ENCODE assay signal across 8 cellular contexts in the genomic region with DNA sequence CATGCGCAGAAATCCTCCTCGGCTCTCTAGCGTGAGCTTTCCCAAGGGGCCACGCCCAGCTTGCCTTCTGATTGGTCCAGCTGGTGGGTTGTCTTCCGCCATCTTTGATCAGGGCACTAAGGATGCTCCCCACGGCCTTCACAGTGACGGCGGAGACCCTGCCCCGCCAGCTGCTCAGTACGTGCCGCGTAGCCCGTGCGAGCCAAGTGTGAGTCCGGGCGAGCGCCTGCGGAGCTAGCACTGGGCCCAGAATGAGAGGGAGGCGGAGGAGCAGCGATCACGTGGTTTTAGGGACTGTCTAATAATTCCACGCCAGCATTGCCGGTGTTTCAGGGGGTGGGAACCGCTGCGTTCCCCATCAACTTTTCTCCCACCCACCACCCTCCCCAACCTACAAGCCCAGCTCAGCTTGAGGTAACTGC. TPM values are rescaled to one million over a fixed set of nuclear protein-coding genes. Genes with fewer than 3 reads are reported as not detected.
DNase-seq lines count a peak whose midpoint lies in the region; ATAC-seq and TF ChIP-seq lines count a peak whose summit lies in the region.

No MANE protein-coding gene starts in this region.

- peaks cover 40% of the 10 kb centered on the region for H3K4me1 Mint-ChIP-seq in CD14-positive monocyte
- H3K4me1 Mint-ChIP-seq in dendritic cell treated with granulocyte-macrophage colony-stimulating factor and Interleukin-4, amounts not matched to agents 40 ng/mL and 50 ng/mL, for 4 days (ENCODE audit: low read depth): peaks cover 59% of the 10 kb centered on the region

- H3K9me3 Mint-ChIP-seq in CD14-positive monocyte: peaks cover 0 to 3% (median 0%) of the 10 kb centered on the region in 7 donors
- no peaks in the 10 kb centered on the region for H3K9me3 Mint-ChIP-seq in dendritic cell treated with granulocyte-macrophage colony-stimulating factor and Interleukin-4, amounts not matched to agents 40 ng/mL and 50 ng/mL, for 4 days

- peaks cover 0 to 2% (median 0%) of the 10 kb centered on the region in 3 donors for H3K27me3 Mint-ChIP-seq in CD14-positive monocyte (ENCODE audit: low read depth in 3 of 3)
- H3K27me3 Mint-ChIP-seq in dendritic cell treated with granulocyte-macrophage colony-stimulating factor and Interleukin-4, amounts not matched to agents 40 ng/mL and 50 ng/mL, for 4 days: no peaks in the 10 kb centered on the region

- H3K36me3 Mint-ChIP-seq in CD14-positive monocyte: peaks cover 0 to 29% of the 10 kb centered on the region in 2 donors
- H3K36me3 Mint-ChIP-seq in dendritic cell treated with granulocyte-macrophage colony-stimulating factor and Interleukin-4, amounts not matched to agents 40 ng/mL and 50 ng/mL, for 4 days (ENCODE audit: low read depth): peaks cover 39% of the 10 kb centered on the region

- DNase-seq in CD14-positive monocyte (ENCODE audit: low spot score) (peak; percentile 98), NCI-H748 (lab: John Stamatoyannopoulos, UW; ENCODE audit: unreplicated experiment) (peak; percentile 98), left lobe of liver (ENCODE audit: low spot score) (peak; percentile 99)
- peak; percentile 91 to 99 for DNase-seq in activated CD4-positive, alpha-beta T cell treated with anti-CD3 and anti-CD28 coated beads, Interleukin-2, amount 50 U/mL, for 24 hours (ENCODE audit: low read depth in 1 of 2, low spot score in 1 of 2)
- peak; percentile 97 for DNase-seq in stimulated activated CD4-positive, alpha-beta T cell treated with anti-CD3 and anti-CD28 coated beads, Interleukin-2, amount 100 ng/mL, for 4 hours (ENCODE audit: low read depth)

- H3K27ac Mint-ChIP-seq in CD14-positive monocyte: peak overlapping the region; percentile 93 to 98 (median 97)
- H3K27ac Mint-ChIP-seq in dendritic cell treated with granulocyte-macrophage colony-stimulating factor and Interleukin-4, amounts not matched to agents 40 ng/mL and 50 ng/mL, for 4 days: peak overlapping the region; percentile 95

- TF ChIP-seq CTCF in CD14-positive monocyte (IDR thresholded peaks at IDR 0.05): no peak

- peak; percentile 84 for ATAC-seq in GM19395 (IDR thresholded peaks at IDR 0.05; ENCODE audit: unreplicated experiment)
- ATAC-seq in HG03558 (IDR thresholded peaks at IDR 0.05; ENCODE audit: extremely low read depth, unreplicated experiment): peak; percentile 61
- ATAC-seq in left lobe of liver: peak; percentile 64

- H3K4me3 Mint-ChIP-seq in CD14-positive monocyte: peak overlapping the region; percentile 92 to 96
- H3K4me3 Mint-ChIP-seq in dendritic cell treated with granulocyte-macrophage colony-stimulating factor and Interleukin-4, amounts not matched to agents 40 ng/mL and 50 ng/mL, for 4 days: peak overlapping the region; percentile 88

- intact Hi-C loops in CD14-positive monocyte (cut with micrococcal nuclease): loop anchor here in 1 of 2 donors (2.0 to 10.0 kb wide), 3 partner anchors 19 to 539 kb away; a partner anchor contains a TSS
- intact Hi-C loops in dendritic cell treated with granulocyte-macrophage colony-stimulating factor and Interleukin-4, amounts not matched to agents 40 ng/mL and 50 ng/mL, for 4 days (cut with micrococcal nuclease): loop anchor here (2.0 kb wide), 1 partner anchor 67 kb away; a partner anchor contains a TSS

RNA-seq across cellular contexts. Expression of a gene that starts 1.6 kb away (rescaled TPM):
- polyA plus RNA-seq in CD14-positive monocyte: 10 to 100 TPM in 1 of 2 donors, 1 to 10 TPM in 1; 7.5 to 14.2 TPM
- 6.3 TPM for total RNA-seq in left lobe of liver

RNA-seq across cellular contexts. Expression of a gene that starts 27.2 kb away (rescaled TPM):
- under 1 TPM in 1 of 2 donors, not detected in 1; 0.03 TPM for polyA plus RNA-seq in CD14-positive monocyte
- total RNA-seq in left lobe of liver: 252 TPM

RNA-seq across cellular contexts. Expression of a gene that starts 36.8 kb away (rescaled TPM):
- under 1 TPM; 0.26 to 0.42 TPM for polyA plus RNA-seq in CD14-positive monocyte
- total RNA-seq in left lobe of liver: 8.7 TPM

RNA-seq across cellular contexts. Expression of a gene that starts 47.8 kb away (rescaled TPM):
- polyA plus RNA-seq in CD14-positive monocyte: not detected
- 0.60 TPM for total RNA-seq in left lobe of liver

Comparison
In these comparisons a context has a peak if more than half of its experiments do, and no peak if none do; other contexts are left out.
1. Peak in every context shown above with its lines: DNase-seq and ATAC-seq.